In genomic region chr14:58574623-58575022, GRCh38 we compare ENCODE assay signal across 23 cellular contexts.
A peak's percentile ranks its signal among the peaks of the same experiment; 100 is the strongest.
DNase-seq lines count a peak whose midpoint lies in the region; ATAC-seq and TF ChIP-seq lines count a peak whose summit lies in the region.
"Had no signal": no experiment of that assay in that cellular context is flagged by ENCODE, and none has a peak within 500 bp of the region (broad histone marks: within the 10 kb centered on the region; RNA-seq: fewer than 3 reads in every experiment).

No MANE protein-coding gene starts in this region.

- DNase-seq in GM06990 (ENCODE audit: extremely low read depth, insufficient read length) = no peak
- DNase-seq in HFF-Myc (ENCODE audit: extremely low read depth, low read depth) = no peak
- no peak for DNase-seq in WTC11 (ENCODE audit: low spot score)
- DNase-seq in iris pigment epithelial cell (ENCODE audit: low read depth) = peak; percentile 9
- no peak for DNase-seq in NCI-H82 treated with DMSO at 0.1 percent for 48 hours (lab: John Stamatoyannopoulos, UW; ENCODE audit: unreplicated experiment)
- DNase-seq in SHP77 treated with DMSO at 0.1 percent for 48 hours (lab: John Stamatoyannopoulos, UW) = no peak
- DNase-seq: activated CD4-positive, alpha-beta T cell treated with anti-CD3 and anti-CD28 coated beads, Interleukin-2, amount 10 ng/mL, durations not matched to agents 7 days and 5 days; DMS79; effector memory CD4-positive, alpha-beta T cell; mesenchymal stem cell; MV-4-11; NCI-H2171; Right ventricle myocardium superior; stimulated activated CD4-positive, alpha-beta T cell treated with anti-CD3 and anti-CD28 coated beads, Interleukin-2, amount 100 ng/mL, for 24 hours had no signal

- no peaks in the 10 kb centered on the region for H3K27me3 Mint-ChIP-seq in WTC11 (ENCODE audit: low read depth)
- H3K27me3 Mint-ChIP-seq: activated CD4-positive, alpha-beta T cell treated with anti-CD3 and anti-CD28 coated beads, Interleukin-2, amount 10 ng/mL, durations not matched to agents 7 days and 5 days; activated naive CD8-positive, alpha-beta T cell had no signal

- CTCF ChIA-PET in WTC11 (lab: Charles Lee) = interaction anchor here (0.6 to 1.6 kb wide), 26 partner anchors 9 to 481 kb away, joined by 3 to 44 read pairs (median 4); partner anchors contain the start of gene DACT1

- H3K4me3 Mint-ChIP-seq in WTC11 = no peak overlapping the region
- H3K4me3 Mint-ChIP-seq: activated CD4-positive, alpha-beta T cell treated with anti-CD3 and anti-CD28 coated beads, Interleukin-2, amount 10 ng/mL, durations not matched to agents 7 days and 5 days; activated naive CD8-positive, alpha-beta T cell; neural crest cell; T-helper 2 cell treated with Interferon-gamma antibody and Interleukin-4, amounts not matched to agents 5 μg/mL and 100 μg/mL, for 36 hours had no signal

- H3K27me3 ChIP-seq in GM06990 (replicated peaks; ENCODE audit: control insufficient read depth, insufficient read depth, low read length) = no peaks in the 10 kb centered on the region
- H3K27me3 ChIP-seq: BLaER1, suprapubic skin had no signal

- no peaks in the 10 kb centered on the region for H3K36me3 Mint-ChIP-seq in WTC11
- H3K36me3 Mint-ChIP-seq: activated naive CD8-positive, alpha-beta T cell had no signal

- no peak overlapping the region for H3K27ac Mint-ChIP-seq in WTC11
- H3K27ac Mint-ChIP-seq: activated CD4-positive, alpha-beta T cell treated with anti-CD3 and anti-CD28 coated beads, Interleukin-2, amount 10 ng/mL, durations not matched to agents 7 days and 5 days; T-helper 2 cell treated with Interferon-gamma antibody and Interleukin-4, amounts not matched to agents 5 μg/mL and 100 μg/mL, for 36 hours had no signal

- peaks cover 14% of the 10 kb centered on the region for H3K4me1 Mint-ChIP-seq in WTC11

- no peaks in the 10 kb centered on the region for H3K36me3 ChIP-seq in GM06990 (ENCODE audit: control insufficient read depth, insufficient read depth, low read length)
- H3K36me3 ChIP-seq: BLaER1, HAP-1, suprapubic skin had no signal

- TF ChIP-seq CTCF in GM06990 (IDR thresholded peaks at IDR 0.05; ENCODE audit: insufficient read depth, low read length, poor library complexity, severe bottlenecking) = peak; percentile 10
- peak; percentile 9 for TF ChIP-seq CTCF in HFF-Myc (IDR thresholded peaks at IDR 0.05; ENCODE audit: low read depth, low read length, missing control alignments)
- no peak for TF ChIP-seq CTCF in WTC11 (IDR thresholded peaks at IDR 0.05)

- no peaks in the 10 kb centered on the region for H3K9me3 Mint-ChIP-seq in WTC11
- H3K9me3 Mint-ChIP-seq: activated CD4-positive, alpha-beta T cell treated with anti-CD3 and anti-CD28 coated beads, Interleukin-2, amount 10 ng/mL, durations not matched to agents 7 days and 5 days; neural crest cell; T-helper 2 cell treated with Interferon-gamma antibody and Interleukin-4, amounts not matched to agents 5 μg/mL and 100 μg/mL, for 36 hours had no signal

- ATAC-seq in WTC11 = peak; percentile 84
- no peak for ATAC-seq in HG03139 (IDR thresholded peaks at IDR 0.05; ENCODE audit: unreplicated experiment)
- ATAC-seq in GM19351 (IDR thresholded peaks at IDR 0.05; ENCODE audit: unreplicated experiment) = no peak
- ATAC-seq: sciatic nerve had no signal

- POLR2A ChIA-PET in WTC11 (lab: Charles Lee) = interaction anchor here (0.7 kb wide), 1 partner anchor 24 kb away, joined by 3 read pairs; no protein-coding TSS in a partner anchor

- H3K4me3 ChIP-seq in GM06990 (replicated peaks; ENCODE audit: low read depth, low read length) (no peak overlapping the region), HFF-Myc (replicated peaks; ENCODE audit: low read depth, low read length) (no peak overlapping the region)
- H3K4me3 ChIP-seq: BLaER1, HAP-1, suprapubic skin had no signal

TF ChIP-seq in WTC11, 78 proteins besides CTCF, POLR2A, EP300 and RAD21:
- TF ChIP-seq E2F1 (CRISPR knock-in tag; IDR thresholded peaks at IDR 0.05) = no peak
- no peak for TF ChIP-seq TCF7 (CRISPR knock-in tag; IDR thresholded peaks at IDR 0.05; ENCODE audit: low read depth)
- TF ChIP-seq ZNF416 (CRISPR knock-in tag; IDR thresholded peaks at IDR 0.05) = no peak
- TF ChIP-seq HMGA2 (CRISPR knock-in tag; IDR thresholded peaks at IDR 0.05) = no peak
- no peak for TF ChIP-seq IRF1 (CRISPR knock-in tag; IDR thresholded peaks at IDR 0.05)
- TF ChIP-seq ZMAT4 (CRISPR knock-in tag; IDR thresholded peaks at IDR 0.05) = no peak
- TF ChIP-seq, protein P1, sequence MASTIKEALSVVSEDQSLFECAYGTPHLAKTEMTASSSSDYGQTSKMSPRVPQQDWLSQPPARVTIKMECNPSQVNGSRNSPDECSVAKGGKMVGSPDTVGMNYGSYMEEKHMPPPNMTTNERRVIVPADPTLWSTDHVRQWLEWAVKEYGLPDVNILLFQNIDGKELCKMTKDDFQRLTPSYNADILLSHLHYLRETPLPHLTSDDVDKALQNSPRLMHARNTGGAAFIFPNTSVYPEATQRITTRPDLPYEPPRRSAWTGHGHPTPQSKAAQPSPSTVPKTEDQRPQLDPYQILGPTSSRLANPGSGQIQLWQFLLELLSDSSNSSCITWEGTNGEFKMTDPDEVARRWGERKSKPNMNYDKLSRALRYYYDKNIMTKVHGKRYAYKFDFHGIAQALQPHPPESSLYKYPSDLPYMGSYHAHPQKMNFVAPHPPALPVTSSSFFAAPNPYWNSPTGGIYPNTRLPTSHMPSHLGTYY (CRISPR knock-in tag; IDR thresholded peaks at IDR 0.05) = no peak
- TF ChIP-seq OVOL2 (CRISPR knock-in tag; IDR thresholded peaks at IDR 0.05; ENCODE audit: borderline replicate concordance) = no peak
- no peak for TF ChIP-seq CBFB (CRISPR knock-in tag; IDR thresholded peaks at IDR 0.05; ENCODE audit: low read depth)
- no peak for TF ChIP-seq RORB (CRISPR knock-in tag; IDR thresholded peaks at IDR 0.05)
- TF ChIP-seq ELF4 (CRISPR knock-in tag; IDR thresholded peaks at IDR 0.05; ENCODE audit: low read depth) = no peak
TF ChIP-seq in WTC11: peak in this region for 0.
